ENCODE assay signal across 24 cellular contexts in genomic region chr15:90495067-90495466, GRCh38. TPM values are rescaled to one million over a fixed set of nuclear protein-coding genes. Genes with fewer than 3 reads are reported as not detected.
DNase-seq lines count a peak whose midpoint lies in the region; ATAC-seq and TF ChIP-seq lines count a peak whose summit lies in the region.
"Had no signal": no experiment of that assay in that cellular context is flagged by ENCODE, and none has a peak within 500 bp of the region (broad histone marks: within the 10 kb centered on the region; RNA-seq: fewer than 3 reads in every experiment).

No MANE protein-coding gene starts in this region.

- no peak overlapping the region for H3K4me3 ChIP-seq in fibroblast of pulmonary artery (replicated peaks; ENCODE audit: low read depth, low read length)
- H3K4me3 ChIP-seq in testis = no peak overlapping the region
- H3K4me3 ChIP-seq: PC-9 had no signal

- 59 to 79% methylated on average over 3 of the region's 3 CpGs for WGBS in testis, 2 donors

- H3K4me1 ChIP-seq in testis = no peaks in the 10 kb centered on the region

- H3K27ac ChIP-seq in testis = no peak overlapping the region
- H3K27ac ChIP-seq: 22Rv1, C4-2B, PC-9 had no signal

- ATAC-seq in HG02970 (IDR thresholded peaks at IDR 0.05; ENCODE audit: low FRiP score, unreplicated experiment) (no peak), HG03457 (IDR thresholded peaks at IDR 0.05; ENCODE audit: unreplicated experiment) (no peak)

- no peaks in the 10 kb centered on the region for H3K27me3 ChIP-seq in testis

- DNase-seq in DMS 273 (lab: John Stamatoyannopoulos, UW; ENCODE audit: unreplicated experiment) (peak; percentile 28), DMS 273 treated with DMSO at 0.1 percent for 48 hours (lab: John Stamatoyannopoulos, UW) (no peak), OCI-M1 (lab: John Stamatoyannopoulos, UW) (peak; percentile 31), fibroblast of pulmonary artery (ENCODE audit: low read depth) (peak; percentile 47), testis (peak; percentile 41)
- DNase-seq: CD8-positive, alpha-beta memory T cell; DMS153; H9; Karpas-422; NCI-H1092; NCI-H1417 treated with DMSO at 0.1 percent for 48 hours; NCI-H1694 treated with DMSO at 0.1 percent for 48 hours; NCI-H2081; NCI-H2171 treated with DMSO at 0.1 percent for 48 hours; NCI-H526; NCI-H82; NK-92 treated with Interleukin-12 subunit alpha and Interleukin-12 subunit beta, amount 100 ng/mL, for 24 hours; PC-9; RPMI8226; SHP77 treated with DMSO at 0.1 percent for 48 hours had no signal

- intact Hi-C loops in testis (cut with DNase I; ENCODE audit: low total_unique reads) = no loop called here

- TF ChIP-seq CTCF in fibroblast of pulmonary artery (IDR thresholded peaks at IDR 0.05; ENCODE audit: low read length, missing control alignments) (no peak), testis (IDR thresholded peaks at IDR 0.05) (no peak)

- TF ChIP-seq POLR2A in testis (IDR thresholded peaks at IDR 0.05) = no peak

- H3K36me3 ChIP-seq in testis (ENCODE audit: low read depth, missing control alignments) = no peaks in the 10 kb centered on the region

- H3K9me3 ChIP-seq in testis = no peaks in the 10 kb centered on the region

RNA-seq across cellular contexts. Expression of gene CRTC3, which starts 34.7 kb away (rescaled TPM):
- 100 to 1,000 TPM; 105 to 125 TPM for total RNA-seq in testis
- 47.1 TPM for polyA plus RNA-seq in testis (ENCODE audit: insufficient read depth, low read depth, low replicate concordance)
